16 cellular contexts compared by ENCODE assay signal in the genomic region with DNA sequence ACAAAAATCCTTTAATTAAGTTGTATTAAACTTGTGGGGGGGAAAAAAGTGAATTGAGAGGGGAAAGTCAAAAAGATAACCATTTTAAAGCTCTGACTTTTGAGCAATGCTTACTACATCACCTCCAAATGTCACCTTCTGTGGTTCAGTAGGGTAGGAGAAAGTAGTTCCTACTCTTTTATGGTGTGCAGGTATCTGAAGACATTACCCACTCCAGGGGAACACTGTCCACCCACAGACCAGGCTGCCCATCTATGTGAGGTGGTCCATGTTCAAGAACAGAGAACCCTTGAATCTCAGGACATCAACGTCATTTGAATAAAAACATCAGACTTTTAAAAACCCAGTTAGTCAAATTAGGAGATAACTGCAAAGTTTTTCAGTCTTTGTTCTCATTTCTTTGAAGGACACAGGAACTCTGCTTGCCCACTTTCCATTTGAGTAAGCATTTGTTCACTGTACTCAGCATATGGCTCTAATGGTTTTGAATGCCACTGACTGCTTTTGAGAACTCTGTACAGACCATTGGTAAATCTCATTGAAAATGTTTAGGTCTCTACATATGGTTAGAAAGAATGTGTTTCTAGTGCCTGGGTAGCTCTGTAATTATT. TPM values are rescaled to one million over a fixed set of nuclear protein-coding genes. Genes with fewer than 3 reads are reported as not detected.
A peak's percentile ranks its signal among the peaks of the same experiment; 100 is the strongest.
DNase-seq lines count a peak whose midpoint lies in the region; ATAC-seq and TF ChIP-seq lines count a peak whose summit lies in the region.
"Had no signal": no experiment of that assay in that cellular context is flagged by ENCODE, and none has a peak within 500 bp of the region (broad histone marks: within the 10 kb centered on the region; RNA-seq: fewer than 3 reads in every experiment).

No MANE protein-coding gene starts in this region.

- no peak for DNase-seq in foreskin keratinocyte
- DNase-seq in NCI-H2227 treated with DMSO at 0.1 percent for 48 hours (lab: John Stamatoyannopoulos, UW) = no peak
- no peak for DNase-seq in Calu3
- DNase-seq in stimulated activated CD4-positive, alpha-beta T cell treated with anti-CD3 and anti-CD28 coated beads, Interleukin-2, amount 100 ng/mL, for 48 hours = no peak
- DNase-seq: activated B cell treated with CpG ODN at 0.5 μM for 24 hours; activated effector memory CD4-positive, alpha-beta T cell treated with anti-CD3 and anti-CD28 coated beads, Interleukin-2, amount 50 U/mL, for 16 hours; NCI-H510A treated with DMSO at 0.1 percent for 48 hours; small intestine had no signal

- no peaks in the 10 kb centered on the region for H3K4me1 Mint-ChIP-seq in Calu3 (ENCODE audit: low read depth, unreplicated experiment)
- H3K4me1 Mint-ChIP-seq: activated B cell treated with CpG ODN at 0.5 μM for 24 hours, nephron had no signal

- no peaks in the 10 kb centered on the region for H3K27me3 ChIP-seq in foreskin keratinocyte
- H3K27me3 ChIP-seq: SJSA1 had no signal

- CTCF ChIA-PET in Calu3 (lab: Charles Lee) = no interaction called here

- intact Hi-C loops in Calu3 (cut with micrococcal nuclease; ENCODE audit: unreplicated experiment) = no loop called here

- H3K27ac ChIP-seq in foreskin keratinocyte = no peak overlapping the region
- H3K27ac ChIP-seq: SJSA1 had no signal

- H3K36me3 Mint-ChIP-seq in Calu3 (ENCODE audit: insufficient read depth, unreplicated experiment) = no peaks in the 10 kb centered on the region

- TF ChIP-seq CTCF in foreskin keratinocyte (conservative IDR thresholded peaks at IDR 0.05) (no peak), Calu3 (IDR thresholded peaks at IDR 0.05; ENCODE audit: unreplicated experiment) (no peak)

- no peak for TF ChIP-seq POLR2A in GM18505 (IDR thresholded peaks at IDR 0.05; ENCODE audit: borderline replicate concordance, extremely low read depth, insufficient read depth, insufficient read length)

- H3K4me3 Mint-ChIP-seq in Calu3 (ENCODE audit: low read depth, unreplicated experiment) = no peak overlapping the region
- H3K4me3 Mint-ChIP-seq: activated B cell treated with CpG ODN at 0.5 μM for 24 hours, nephron had no signal

- ATAC-seq in GM18505 (IDR thresholded peaks at IDR 0.05; ENCODE audit: unreplicated experiment) (peak; percentile 98), GM19397 (IDR thresholded peaks at IDR 0.05; ENCODE audit: unreplicated experiment) (peak; percentile 75), HG02763 (IDR thresholded peaks at IDR 0.05; ENCODE audit: unreplicated experiment) (peak; percentile 93), HG03457 (IDR thresholded peaks at IDR 0.05; ENCODE audit: unreplicated experiment) (peak; percentile 85), foreskin keratinocyte (no peak)

- BruUV-seq in Calu3 (replicated peaks; lab: Mats Ljungman, UMichigan) = no TSS peak

- H3K9me3 Mint-ChIP-seq in Calu3 (ENCODE audit: low read depth, unreplicated experiment) = no peaks in the 10 kb centered on the region
- H3K9me3 Mint-ChIP-seq: activated B cell treated with CpG ODN at 0.5 μM for 24 hours, nephron had no signal

- no peak overlapping the region for H3K27ac Mint-ChIP-seq in Calu3 (ENCODE audit: unreplicated experiment)
- H3K27ac Mint-ChIP-seq: activated B cell treated with CpG ODN at 0.5 μM for 24 hours, nephron had no signal

- no peaks in the 10 kb centered on the region for H3K27me3 Mint-ChIP-seq in Calu3 (ENCODE audit: unreplicated experiment)

- peaks cover under 1% of the 10 kb centered on the region for H3K4me1 ChIP-seq in foreskin keratinocyte
- H3K4me1 ChIP-seq: SJSA1 had no signal

RNA-seq across cellular contexts. Expression of a gene that starts 18.4 kb away (rescaled TPM):
- 0.27 and 2.8 TPM in 2 replicates for total RNA-seq in foreskin keratinocyte
- polyA plus RNA-seq in foreskin keratinocyte = 0.69 and 4.3 TPM in 2 replicates
- total RNA-seq in Calu3 (2022) = 3.8 and 4.1 TPM in 2 replicates
- total RNA-seq: activated B cell treated with CpG ODN at 0.5 μM for 24 hours, SJSA1 had no signal
- polyA plus RNA-seq: BJ had no signal

RNA-seq across cellular contexts. Expression of a gene that starts 25.6 kb away (rescaled TPM):
- not detected in 2 replicates for total RNA-seq in foreskin keratinocyte
- polyA plus RNA-seq in foreskin keratinocyte = not detected in 2 replicates
- total RNA-seq in Calu3 (2022) = not detected in 2 replicates
- total RNA-seq: activated B cell treated with CpG ODN at 0.5 μM for 24 hours, kidney epithelial cell, SJSA1 had no signal
- polyA plus RNA-seq: BJ, small intestine had no signal
